In genomic region chr17:31487063-31487647, GRCh38 we compare ENCODE assay signal across 8 cellular contexts.
DNase-seq lines count a peak whose midpoint lies in the region; ATAC-seq and TF ChIP-seq lines count a peak whose summit lies in the region.

No MANE protein-coding gene starts in this region.

- peak overlapping the region; percentile 71 for H3K4me3 Mint-ChIP-seq in progenitor cell of endocrine pancreas (ENCODE audit: low read depth)

- peak overlapping the region; percentile 60 for H3K4me2 ChIP-seq in DOHH2 (ENCODE audit: low read length)

- peaks cover 45% of the 10 kb centered on the region for H3K4me1 ChIP-seq in DOHH2 (ENCODE audit: control insufficient read depth, low read length)
- H3K4me1 ChIP-seq in esophagus squamous epithelium = peaks cover 18 to 50% (median 46%) of the 10 kb centered on the region in 3 donors

- H3K9me2 ChIP-seq in DOHH2 (replicated peaks; ENCODE audit: control insufficient read depth, low read length) = no peaks in the 10 kb centered on the region

- H3K9me3 Mint-ChIP-seq in progenitor cell of endocrine pancreas (ENCODE audit: low read depth) = no peaks in the 10 kb centered on the region

- intact Hi-C loops in esophagus squamous epithelium (cut with DNase I) = no loop called here

- peaks cover 40% of the 10 kb centered on the region for H3K4me1 Mint-ChIP-seq in progenitor cell of endocrine pancreas (ENCODE audit: low read depth)

- peak overlapping the region; percentile 97 for H3K27ac Mint-ChIP-seq in progenitor cell of endocrine pancreas

- no peak overlapping the region for H3K27ac ChIP-seq in DOHH2 (ENCODE audit: low read depth, low read length)
- H3K27ac ChIP-seq in RWPE1 = peak overlapping the region; percentile 36; the same call in 1 of the 2 replicates
- peak overlapping the region; percentile 51 to 90 (median 84) for H3K27ac ChIP-seq in esophagus squamous epithelium

- H3K27me3 Mint-ChIP-seq in progenitor cell of endocrine pancreas = no peaks in the 10 kb centered on the region

- peak; percentile 25 for TF ChIP-seq CTCF in DOHH2 (IDR thresholded peaks at IDR 0.05; ENCODE audit: low read depth, low read length, poor library complexity, severe bottlenecking)
- TF ChIP-seq CTCF in RWPE1 (conservative IDR thresholded peaks at IDR 0.05; ENCODE audit: low read depth) = no peak
- TF ChIP-seq CTCF in esophagus squamous epithelium (IDR thresholded peaks at IDR 0.05) = no peak
- no peak for TF ChIP-seq CTCF in progenitor cell of endocrine pancreas (IDR thresholded peaks at IDR 0.05; ENCODE audit: unreplicated experiment)

- H3K27me3 ChIP-seq in DOHH2 (ENCODE audit: control insufficient read depth, low read length) (no peaks in the 10 kb centered on the region), esophagus squamous epithelium (peaks cover 0 to 14% (median 0%) of the 10 kb centered on the region in 4 donors)

- H3K9me3 ChIP-seq in DOHH2 (ENCODE audit: control insufficient read depth, insufficient read depth, low read length) = no peaks in the 10 kb centered on the region
- H3K9me3 ChIP-seq in esophagus squamous epithelium = no peaks in the 10 kb centered on the region

- H3K36me3 ChIP-seq in DOHH2 (ENCODE audit: control insufficient read depth, low read length) = no peaks in the 10 kb centered on the region
- H3K36me3 ChIP-seq in esophagus squamous epithelium = no peaks in the 10 kb centered on the region

- H3F3A ChIP-seq in DOHH2 (ENCODE audit: control insufficient read depth, insufficient read depth) = no peaks in the 10 kb centered on the region

- H3K79me2 ChIP-seq in DOHH2 (ENCODE audit: control insufficient read depth, low read length) = peaks cover 39% of the 10 kb centered on the region

- 29 to 39% methylated on average over 9 to 10 of the region's 17 CpGs for WGBS in esophagus squamous epithelium, 2 donors

- CTCF ChIA-PET in RWPE1 (lab: Yijun Ruan, JAX) = no interaction called here

- ATAC-seq in HG02885 (IDR thresholded peaks at IDR 0.05; ENCODE audit: poor library complexity, unreplicated experiment) (no peak), GM21515 (IDR thresholded peaks at IDR 0.05; ENCODE audit: unreplicated experiment) (no peak)

- POLR2A ChIA-PET in RWPE1 (lab: Yijun Ruan, JAX; ENCODE audit: low non-redundant PET) = no interaction called here

- H4K20me1 ChIP-seq in DOHH2 (ENCODE audit: control insufficient read depth, insufficient read depth, low read depth, low read length) = no peaks in the 10 kb centered on the region

- no peaks in the 10 kb centered on the region for H3K36me3 Mint-ChIP-seq in progenitor cell of endocrine pancreas (ENCODE audit: insufficient read depth)

- no peak for DNase-seq in RWPE1 (ENCODE audit: low spot score)
- no peak for DNase-seq in esophagus squamous epithelium (lab: John Stamatoyannopoulos, UW)
- DNase-seq in progenitor cell of endocrine pancreas (ENCODE audit: low spot score, unreplicated experiment) = no peak
- no peak for DNase-seq in NCI-H2171 (lab: John Stamatoyannopoulos, UW)
- no peak for DNase-seq in SIG-M5 treated with dmso at 0.1 percent for 504 hours (lab: John Stamatoyannopoulos, UW; ENCODE audit: unreplicated experiment)

- H3K4me3 ChIP-seq in DOHH2 (ENCODE audit: low read length) (peak overlapping the region; percentile 61), esophagus squamous epithelium (peak overlapping the region; percentile 53 to 86 (median 81))

- TF ChIP-seq POLR2A in esophagus squamous epithelium (IDR thresholded peaks at IDR 0.05) = no peak
